In genomic region chr14:22981090-22982012, GRCh38 we compare ENCODE assay signal across 8 cellular contexts. TPM values are rescaled to one million over a fixed set of nuclear protein-coding genes. Genes with fewer than 3 reads are reported as not detected.
A peak's percentile ranks its signal among the peaks of the same experiment; 100 is the strongest.
DNase-seq lines count a peak whose midpoint lies in the region; ATAC-seq and TF ChIP-seq lines count a peak whose summit lies in the region.

No MANE protein-coding gene starts in this region.

- H3K27me3 ChIP-seq in mammary epithelial cell (ENCODE audit: insufficient read depth, low read length) (no peaks in the 10 kb centered on the region), right lobe of liver (no peaks in the 10 kb centered on the region), thymus (ENCODE audit: control insufficient read depth, insufficient read depth) (peaks cover 18% of the 10 kb centered on the region)

- peaks cover 9% of the 10 kb centered on the region for H3K36me3 ChIP-seq in mammary epithelial cell (ENCODE audit: insufficient read depth, low read length)
- H3K36me3 ChIP-seq in right lobe of liver, result no peaks in the 10 kb centered on the region
- H3K36me3 ChIP-seq in thymus (ENCODE audit: control insufficient read depth, insufficient read depth), result peaks cover 5% of the 10 kb centered on the region

- BruUV-seq in mammary epithelial cell (replicated peaks; lab: Mats Ljungman, UMichigan), result no TSS peak

- TF ChIP-seq POLR2A in right lobe of liver (IDR thresholded peaks at IDR 0.05), result no peak

- H4K20me1 ChIP-seq in mammary epithelial cell (ENCODE audit: insufficient read depth, low read length), result no peaks in the 10 kb centered on the region

- dilution Hi-C loops in mammary epithelial cell (cut with HindIII; ENCODE audit: low sequenced_read_pairs), result loop anchor here (10.0 to 25.0 kb wide), 2 partner anchors 63 to 206 kb away; partner anchors contain the start of genes PSMB11 and SLC7A8

- peak overlapping the region; percentile 84 for H3K9ac ChIP-seq in mammary epithelial cell (ENCODE audit: insufficient read depth, low read length)

- H2AFZ ChIP-seq in mammary epithelial cell (ENCODE audit: low read depth, low read length), result no peak overlapping the region

- H3K4me3 ChIP-seq in LNCaP clone FGC (ENCODE audit: low read depth, low read length) (peak overlapping the region; percentile 88), mammary epithelial cell (replicated peaks in 1 of 3; ENCODE audit: insufficient read depth in 1 of 3, low read depth in 2 of 3, low read length in 3 of 3) (peak overlapping the region; percentile 64 to 90 (median 67)), right lobe of liver (peak overlapping the region; percentile 65 to 90 (median 83)), thymus (ENCODE audit: low read length) (peak overlapping the region; percentile 80)

- in situ Hi-C loops in mammary epithelial cell (cut with MboI; ENCODE audit: low sequenced_read_pairs in 2 of 2), result no loop called here

- WGBS in mammary epithelial cell (ENCODE audit: low coverage, missing lambda C conversion rate), result 0% methylated on average over 29 of the region's 91 CpGs
- WGBS in right lobe of liver (ENCODE audit: insufficient coverage, low coverage, low lambda C conversion rate, missing lambda C conversion rate), result 0% methylated on average over 6 of the region's 91 CpGs
- WGBS in thymus, result 9% methylated on average over 91 of the region's 91 CpGs

- H3K4me1 ChIP-seq in mammary epithelial cell (ENCODE audit: insufficient read depth, low read length) (peaks cover 26% of the 10 kb centered on the region), right lobe of liver (peaks cover 0 to 60% (median 20%) of the 10 kb centered on the region in 4 donors), thymus (ENCODE audit: control insufficient read depth, insufficient read depth, low read length) (peaks cover 11% of the 10 kb centered on the region)

- H3K9me3 ChIP-seq in mammary epithelial cell (replicated peaks; ENCODE audit: insufficient read depth, low read length) (no peaks in the 10 kb centered on the region), right lobe of liver (no peaks in the 10 kb centered on the region), thymus (ENCODE audit: control insufficient read depth) (no peaks in the 10 kb centered on the region)

- TF ChIP-seq CTCF in LNCaP clone FGC (IDR thresholded peaks at IDR 0.05; ENCODE audit: control insufficient read depth, extremely low read depth, insufficient read depth), result no peak
- TF ChIP-seq CTCF in mammary epithelial cell (conservative IDR thresholded peaks at IDR 0.05 in 1 of 2, IDR thresholded peaks at IDR 0.05 in 1 of 2; ENCODE audit: extremely low read depth in 1 of 2, insufficient read depth in 1 of 2, low read depth in 1 of 2, low read length in 2 of 2), result no peak
- no peak for TF ChIP-seq CTCF in right lobe of liver (IDR thresholded peaks at IDR 0.05)

- peak overlapping the region; percentile 70 for H3K4me2 ChIP-seq in mammary epithelial cell (ENCODE audit: insufficient read depth, low read depth, low read length)

- peak; percentile 42 for DNase-seq in AG20443 (ENCODE audit: low spot score)
- no peak for DNase-seq in LNCaP clone FGC (ENCODE audit: low read depth)
- DNase-seq in mammary epithelial cell, result peak; percentile 34
- DNase-seq in right lobe of liver, result peak in 1 of 3 donors; percentile 42
- DNase-seq in NOMO-1 treated with dmso at 0.1 percent for 144 hours (lab: John Stamatoyannopoulos, UW; ENCODE audit: unreplicated experiment), result no peak

- intact Hi-C loops in mammary epithelial cell (cut with micrococcal nuclease) (loop anchor here (1.0 to 10.0 kb wide), 6 partner anchors 25 to 425 kb away; partner anchors contain the start of genes HAUS4, MMP14 and SLC7A8), right lobe of liver (cut with DNase I) (no loop called here)

- CTCF ChIA-PET in mammary epithelial cell (lab: Charles Lee; ENCODE audit: low non-redundant PET), result no interaction called here

- H3K79me2 ChIP-seq in mammary epithelial cell (ENCODE audit: insufficient read depth, low read length), result peaks cover 78% of the 10 kb centered on the region

- peak overlapping the region; percentile 83 for H3K27ac ChIP-seq in mammary epithelial cell (ENCODE audit: insufficient read depth, low read depth, low read length)
- peak overlapping the region; percentile 67 to 89 (median 68) for H3K27ac ChIP-seq in right lobe of liver
- H3K27ac ChIP-seq in thymus (ENCODE audit: low read depth), result peak overlapping the region; percentile 77

- ATAC-seq in right lobe of liver (peak in 3 of 4 donors; percentile 1 to 5 (median 2)), HG03469 (IDR thresholded peaks at IDR 0.05; ENCODE audit: unreplicated experiment) (no peak), HG03045 (IDR thresholded peaks at IDR 0.05; ENCODE audit: unreplicated experiment) (no peak)

RNA-seq across cellular contexts. Expression of gene AJUBA, which starts 1.0 kb away (rescaled TPM):
- total RNA-seq in mammary epithelial cell, result 100 to 1,000 TPM; 234 to 275 TPM
- 88.5 TPM for polyA plus RNA-seq in mammary epithelial cell
- polyA minus RNA-seq in mammary epithelial cell, result 247 TPM
- total RNA-seq in right lobe of liver, result 10 to 100 TPM in 5 of 6 experiments, 1 to 10 TPM in 1; 7.8 to 64.6 (median 54.2) TPM
- polyA plus RNA-seq in thymus, result 22.4 TPM

RNA-seq across cellular contexts. Expression of gene HAUS4, which starts 24.5 kb away (rescaled TPM):
- total RNA-seq in mammary epithelial cell (10 to 100 TPM; 32.0 to 35.0 TPM), right lobe of liver (10 to 100 TPM in 4 of 6 experiments, 1 to 10 TPM in 2; 6.8 to 17.9 (median 12.4) TPM)
- polyA plus RNA-seq in mammary epithelial cell (29.9 TPM), thymus (30.5 TPM)
- 33.4 TPM for polyA minus RNA-seq in mammary epithelial cell

RNA-seq across cellular contexts. Expression of gene C14orf93, which starts 28.6 kb away (rescaled TPM):
- total RNA-seq in mammary epithelial cell, result 1 to 10 TPM; 3.6 to 6.7 TPM
- polyA plus RNA-seq in mammary epithelial cell, result 6.7 TPM
- not detected for polyA minus RNA-seq in mammary epithelial cell
- 1 to 10 TPM; 1.7 to 4.0 (median 3.2) TPM for total RNA-seq in right lobe of liver
- polyA plus RNA-seq in thymus, result 17.5 TPM

RNA-seq across cellular contexts. Expression of gene PRMT5, which starts 52.2 kb away (rescaled TPM):
- total RNA-seq in mammary epithelial cell (100 to 1,000 TPM in 1 of 2 donors, 10 to 100 TPM in 1; 61.3 to 120 TPM), right lobe of liver (10 to 100 TPM; 22.5 to 32.1 (median 25.7) TPM)
- polyA plus RNA-seq in mammary epithelial cell (217 TPM), thymus (31.8 TPM)
- polyA minus RNA-seq in mammary epithelial cell, result 327 TPM

RNA-seq across cellular contexts. Expression of gene PSMB5, which starts 53.3 kb away (rescaled TPM):
- total RNA-seq in mammary epithelial cell (100 to 1,000 TPM; 145 to 152 TPM), right lobe of liver (10 to 100 TPM; 51.2 to 93.5 (median 59.1) TPM)
- polyA plus RNA-seq in mammary epithelial cell (332 TPM), thymus (71.0 TPM)
- 194 TPM for polyA minus RNA-seq in mammary epithelial cell

Comparison
In these comparisons a context has a peak if more than half of its experiments do, and no peak if none do; other contexts are left out.
1. DNase-seq: peak in AG20443 (single experiment) and mammary epithelial cell (single experiment); none in LNCaP clone FGC (single experiment) and NOMO-1 treated with dmso at 0.1 percent for 144 hours (single experiment).
2. ATAC-seq: peak in right lobe of liver (3 of 4); none in HG03469 (single experiment) and HG03045 (single experiment).
3. Peak in every context shown above with its lines, with median percentiles within 50 percentile points of each other: H3K4me3 ChIP-seq and H3K27ac ChIP-seq.